In genomic region chr9:83266618-83267543, GRCh38 we compare ENCODE assay signal across 1 cellular context.
A peak's percentile ranks its signal among the peaks of the same experiment; 100 is the strongest.
TF ChIP-seq lines count a peak whose summit lies in the region.

No MANE protein-coding gene starts in this region.

TF ChIP-seq in HepG2, 621 proteins besides CTCF, POLR2A, EP300 and RAD21 (continued from another document and continues in another):
- peak; percentile 75 for TF ChIP-seq ZNF687 (CRISPR knock-in tag; IDR thresholded peaks at IDR 0.05)
- TF ChIP-seq KDM5B (CRISPR knock-in tag; IDR thresholded peaks at IDR 0.05; ENCODE audit: borderline replicate concordance), result peak; percentile 44; the same call in 1 of the 2 replicates
- TF ChIP-seq ZNF766 (CRISPR knock-in tag; IDR thresholded peaks at IDR 0.05; ENCODE audit: borderline replicate concordance), result peak; percentile 50; the same call in 1 of the 2 replicates
- TF ChIP-seq TGIF2 (CRISPR knock-in tag; IDR thresholded peaks at IDR 0.05), result peak; percentile 71; the same call in 1 of the 2 replicates
- TF ChIP-seq ZNF761 (CRISPR knock-in tag; conservative IDR thresholded peaks at IDR 0.05), result peak; percentile 88; the same call in 1 of the 2 replicates
- peak; percentile 26; the same call in 1 of the 2 replicates for TF ChIP-seq HDAC1 (CRISPR knock-in tag; IDR thresholded peaks at IDR 0.05)
- TF ChIP-seq SNAPC2 (CRISPR knock-in tag; IDR thresholded peaks at IDR 0.05), result no peak
- TF ChIP-seq ZBTB10 (CRISPR knock-in tag; IDR thresholded peaks at IDR 0.05; ENCODE audit: borderline replicate concordance), result no peak
- peak; percentile 62; the same call in 1 of the 2 replicates for TF ChIP-seq MYC (CRISPR knock-in tag; IDR thresholded peaks at IDR 0.05; ENCODE audit: borderline replicate concordance)
- TF ChIP-seq ZFP82 (CRISPR knock-in tag; IDR thresholded peaks at IDR 0.05; ENCODE audit: borderline replicate concordance), result no peak
- TF ChIP-seq HOXA3 (CRISPR knock-in tag; IDR thresholded peaks at IDR 0.05), result peak; percentile 61; the same call in 1 of the 2 replicates
- 0 out of 2 replicates have a peak, but pooled peaks have one; percentile 51 for TF ChIP-seq KMT2A (CRISPR knock-in tag; IDR thresholded peaks at IDR 0.05)
- TF ChIP-seq HNF1A (IDR thresholded peaks at IDR 0.05; ENCODE audit: low read depth), result no peak
- TF ChIP-seq HNF1A (CRISPR knock-in tag; IDR thresholded peaks at IDR 0.05; ENCODE audit: borderline replicate concordance), result peak; percentile 56; the same call in 1 of the 2 replicates
- peak; percentile 88; the same call in 1 of the 2 replicates for TF ChIP-seq ZNF292 (CRISPR knock-in tag; IDR thresholded peaks at IDR 0.05; ENCODE audit: borderline replicate concordance, low read depth)
- peak; percentile 71 for TF ChIP-seq GATAD2A (CRISPR knock-in tag; IDR thresholded peaks at IDR 0.05)
- peak; percentile 55 for TF ChIP-seq RARA (CRISPR knock-in tag; IDR thresholded peaks at IDR 0.05)
- 0 out of 2 replicates have a peak, but pooled peaks have one; percentile 37 for TF ChIP-seq HNF1B (CRISPR knock-in tag; IDR thresholded peaks at IDR 0.05)
- peak; percentile 100 for TF ChIP-seq ZNF644 (CRISPR knock-in tag; IDR thresholded peaks at IDR 0.05; ENCODE audit: low read depth)
- peak; percentile 94 for TF ChIP-seq WIZ (CRISPR knock-in tag; IDR thresholded peaks at IDR 0.05)
- TF ChIP-seq MAX (IDR thresholded peaks at IDR 0.05), result peak; percentile 95
- peak; percentile 21; the same call in 1 of the 2 replicates for TF ChIP-seq PHF21A (CRISPR knock-in tag; IDR thresholded peaks at IDR 0.05)
- peak; percentile 27; the same call in 1 of the 2 replicates for TF ChIP-seq ETV5 (CRISPR knock-in tag; IDR thresholded peaks at IDR 0.05; ENCODE audit: borderline replicate concordance)
- TF ChIP-seq CEBPG (CRISPR knock-in tag; IDR thresholded peaks at IDR 0.05), result no peak
- no peak for TF ChIP-seq ZNF557 (CRISPR knock-in tag; IDR thresholded peaks at IDR 0.05)
- TF ChIP-seq TFDP2 (CRISPR knock-in tag; IDR thresholded peaks at IDR 0.05), result peak; percentile 50; the same call in 1 of the 2 replicates
- TF ChIP-seq ZNF275 (CRISPR knock-in tag; IDR thresholded peaks at IDR 0.05; ENCODE audit: borderline replicate concordance), result 0 out of 2 replicates have a peak, but pooled peaks have one; percentile 35
- TF ChIP-seq ARHGAP35 (CRISPR knock-in tag; IDR thresholded peaks at IDR 0.05; ENCODE audit: borderline replicate concordance), result no peak
- TF ChIP-seq SOX6 (IDR thresholded peaks at IDR 0.05), result no peak
- peak; percentile 54; the same call in 1 of the 2 replicates for TF ChIP-seq SOX6 (CRISPR knock-in tag; IDR thresholded peaks at IDR 0.05)
- no peak for TF ChIP-seq POLR2AphosphoS2 (IDR thresholded peaks at IDR 0.05; ENCODE audit: low read depth, low read length)
- TF ChIP-seq ELF1 (CRISPR knock-in tag; IDR thresholded peaks at IDR 0.05), result peak; percentile 43; the same call in 1 of the 2 replicates
- peak; percentile 65; the same call in 1 of the 2 replicates for TF ChIP-seq MEIS2 (CRISPR knock-in tag; IDR thresholded peaks at IDR 0.05)
- TF ChIP-seq SALL1 (CRISPR knock-in tag; IDR thresholded peaks at IDR 0.05), result peak; percentile 79
- peak; percentile 31; the same call in 1 of the 2 replicates for TF ChIP-seq NFKBIZ (CRISPR knock-in tag; IDR thresholded peaks at IDR 0.05)
- TF ChIP-seq FOXP4 (CRISPR knock-in tag; IDR thresholded peaks at IDR 0.05), result peak; percentile 49; the same call in 1 of the 2 replicates
- peak; percentile 23; the same call in 1 of the 2 replicates for TF ChIP-seq ZNF605 (CRISPR knock-in tag; IDR thresholded peaks at IDR 0.05)
- peak; percentile 86; the same call in 1 of the 2 replicates for TF ChIP-seq ZNF710 (CRISPR knock-in tag; IDR thresholded peaks at IDR 0.05; ENCODE audit: borderline replicate concordance)
- TF ChIP-seq ZNF691 (CRISPR knock-in tag; IDR thresholded peaks at IDR 0.05; ENCODE audit: borderline replicate concordance, low read depth), result 0 out of 2 replicates have a peak, but pooled peaks have one; percentile 27
